ENCODE assay signal across 19 cellular contexts in the genomic region with DNA sequence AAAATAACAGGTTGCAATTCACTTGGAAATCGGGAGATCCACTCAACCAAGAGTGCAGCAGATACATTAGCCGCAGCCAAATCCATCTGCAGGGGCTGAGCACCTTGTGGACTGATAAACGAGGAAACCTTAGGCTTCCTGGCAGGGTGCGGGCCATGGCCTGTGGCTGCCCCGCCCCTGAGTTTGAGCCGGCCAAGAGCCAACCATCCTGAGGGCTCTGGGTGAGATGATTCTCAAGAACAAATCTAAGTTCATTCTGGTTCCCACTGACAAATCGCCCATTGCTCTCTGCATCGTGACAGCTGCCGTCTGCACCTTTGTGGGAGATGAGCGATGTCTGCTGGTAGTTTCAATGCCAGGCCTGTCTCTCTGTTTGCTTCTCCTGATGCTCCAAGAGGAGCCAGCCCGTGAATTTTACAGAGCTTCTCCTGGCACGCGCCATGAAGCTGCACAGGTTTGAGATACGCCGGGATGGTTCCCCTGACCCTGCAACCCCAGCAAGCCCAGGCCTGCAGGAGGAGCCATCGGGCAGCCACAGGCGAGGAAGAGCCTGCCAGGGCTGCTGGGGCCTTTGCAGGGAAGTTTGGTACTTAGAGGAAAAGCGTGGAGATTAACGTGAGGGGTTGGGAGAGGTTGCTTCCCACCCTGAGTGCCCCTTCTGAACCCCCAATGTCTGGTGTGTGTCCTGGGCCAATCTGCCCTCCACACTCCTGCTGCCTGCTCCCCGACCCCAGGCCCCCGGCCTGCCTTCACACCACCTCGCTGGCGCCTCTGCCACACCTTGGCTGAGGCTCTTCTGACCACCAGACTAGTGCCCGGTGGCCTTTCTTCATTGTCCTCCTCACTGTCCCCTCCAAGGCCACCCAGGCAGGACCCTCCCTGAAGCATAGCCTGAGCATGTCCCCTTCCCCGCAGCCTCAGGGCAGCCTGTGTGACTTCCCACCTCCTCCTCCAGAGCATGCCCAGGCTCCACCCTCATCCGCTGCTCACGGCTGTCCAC.
DNase-seq lines count a peak whose midpoint lies in the region; ATAC-seq, FAIRE-seq and TF ChIP-seq lines count a peak whose summit lies in the region.
"Had no signal": no experiment of that assay in that cellular context is flagged by ENCODE, and none has a peak within 500 bp of the region (broad histone marks: within the 10 kb centered on the region; RNA-seq: fewer than 3 reads in every experiment).

No MANE protein-coding gene starts in this region.

- BruUV-seq in K562 (replicated peaks; lab: Mats Ljungman, UMichigan) = no TSS peak

- H3K4me3 ChIP-seq in BLaER1 treated with 17β-estradiol and CSF1 and Interleukin-3, amounts not matched to agents 10 nM and 100 nM = no peak overlapping the region
- H3K4me3 ChIP-seq in Karpas-422 (ENCODE audit: low read length) = no peak overlapping the region
- no peak overlapping the region for H3K4me3 ChIP-seq in K562
- H3K4me3 ChIP-seq in lower lobe of right lung = no peak overlapping the region
- H3K4me3 ChIP-seq in mesenchymal stem cell (ENCODE audit: insufficient read depth in 1 of 2, low read depth in 1 of 2, low read length in 2 of 2) = peak overlapping the region in 1 of 2 experiments; percentile 14
- H3K4me3 ChIP-seq in gastroesophageal sphincter = no peak overlapping the region
- H3K4me3 ChIP-seq: gastrocnemius medialis, prostate gland, SJSA1, testis had no signal

- H2BK15ac ChIP-seq in mesenchymal stem cell (ENCODE audit: low read depth, poor library complexity, severe bottlenecking) = no peak overlapping the region

- H2AFZ ChIP-seq in Karpas-422 (ENCODE audit: low read length) (no peak overlapping the region), K562 (ENCODE audit: low read depth, low read length) (no peak overlapping the region), mesenchymal stem cell (ENCODE audit: low read depth, low read length) (no peak overlapping the region)

- peak in 2 of 3 experiments; percentile 33 to 39; a peak in 4 of 6 replicates for TF ChIP-seq CTCF in K562 (IDR thresholded peaks at IDR 0.05 in 2 of 3, conservative IDR thresholded peaks at IDR 0.05 in 1 of 3; ENCODE audit: insufficient read depth in 2 of 3, low read depth in 1 of 3, low read length in 3 of 3)
- no peak for TF ChIP-seq CTCF in lower lobe of right lung (IDR thresholded peaks at IDR 0.05)
- no peak for TF ChIP-seq CTCF in gastroesophageal sphincter (IDR thresholded peaks at IDR 0.05)

- H3K14ac ChIP-seq in mesenchymal stem cell (ENCODE audit: low read length in 2 of 2) = no peak overlapping the region

- no peak overlapping the region for H2AK5ac ChIP-seq in mesenchymal stem cell (ENCODE audit: low read length, severe bottlenecking)

- H3K9me2 ChIP-seq in Karpas-422 (replicated peaks; ENCODE audit: insufficient read depth, low read length) = no peaks in the 10 kb centered on the region

- ATAC-seq in K562 (peak; percentile 63; the same call in 2 of the 3 replicates), lower lobe of right lung (no peak), HG03469 (IDR thresholded peaks at IDR 0.05; ENCODE audit: unreplicated experiment) (no peak), gastroesophageal sphincter (no peak)
- ATAC-seq: gastrocnemius medialis had no signal

- no peaks in the 10 kb centered on the region for H3K79me1 ChIP-seq in mesenchymal stem cell (replicated peaks; ENCODE audit: low read length, poor library complexity, severe bottlenecking)

- no peaks in the 10 kb centered on the region for H3K79me2 ChIP-seq in Karpas-422 (ENCODE audit: low read length)
- no peaks in the 10 kb centered on the region for H3K79me2 ChIP-seq in K562 (ENCODE audit: control insufficient read depth, insufficient read depth, low read length)

- H2BK5ac ChIP-seq in mesenchymal stem cell (ENCODE audit: low read depth, low read length, poor library complexity, severe bottlenecking) = no peak overlapping the region

- H3K4me2 ChIP-seq in BLaER1 treated with 17β-estradiol and CSF1 and Interleukin-3, amounts not matched to agents 10 nM and 100 nM = peak overlapping the region in 9 of 11 experiments; percentile 22 to 94 (median 72); a peak in 17 of 22 replicates
- H3K4me2 ChIP-seq in Karpas-422 (ENCODE audit: low read depth, low read length, poor library complexity, severe bottlenecking) (no peak overlapping the region), K562 (ENCODE audit: insufficient read depth, low read length) (no peak overlapping the region), mesenchymal stem cell (ENCODE audit: low read length, poor library complexity, severe bottlenecking) (no peak overlapping the region)
- H3K4me2 ChIP-seq: KMS-11 had no signal

- H3K9me1 ChIP-seq in K562 (ENCODE audit: control insufficient read depth, insufficient read depth, low read length) = no peaks in the 10 kb centered on the region

- CTCF ChIA-PET in K562 (lab: Yijun Ruan, JAX; ENCODE audit: low intra/inter-chr PET ratio) = no interaction called here

- no peak overlapping the region for H3K18ac ChIP-seq in mesenchymal stem cell (ENCODE audit: low read depth in 1 of 2, low read length in 2 of 2)

- no peaks in the 10 kb centered on the region for H3K9me3 ChIP-seq in BLaER1 treated with 17β-estradiol and CSF1 and Interleukin-3, amounts not matched to agents 10 nM and 100 nM (replicated peaks in 1 of 11)
- H3K9me3 ChIP-seq in Karpas-422 (ENCODE audit: low read length) (no peaks in the 10 kb centered on the region), K562 (replicated peaks; ENCODE audit: control insufficient read depth, insufficient read depth, low read depth, low read length) (no peaks in the 10 kb centered on the region), lower lobe of right lung (no peaks in the 10 kb centered on the region), mesenchymal stem cell (ENCODE audit: control insufficient read depth, low read length) (no peaks in the 10 kb centered on the region), gastroesophageal sphincter (no peaks in the 10 kb centered on the region)
- H3K9me3 ChIP-seq: gastrocnemius medialis, prostate gland, SJSA1, testis had no signal

- no peak overlapping the region for H4K8ac ChIP-seq in mesenchymal stem cell (ENCODE audit: low read length)

- TF ChIP-seq EP300 in K562 (IDR thresholded peaks at IDR 0.05; ENCODE audit: low read length) = no peak
- TF ChIP-seq EP300 in gastroesophageal sphincter (IDR thresholded peaks at IDR 0.05) = no peak

- H3K9ac ChIP-seq in BLaER1 treated with 17β-estradiol and CSF1 and Interleukin-3, amounts not matched to agents 10 nM and 100 nM = peak overlapping the region in 2 of 11 experiments; percentile 35 to 36; a peak in 1 of 22 replicates
- H3K9ac ChIP-seq in Karpas-422 (ENCODE audit: low read length) (no peak overlapping the region), K562 (ENCODE audit: insufficient read depth in 1 of 2, low read depth in 2 of 2, low read length in 2 of 2) (no peak overlapping the region), mesenchymal stem cell (ENCODE audit: low read length) (no peak overlapping the region)
- H3K9ac ChIP-seq: KMS-11 had no signal

- H4K91ac ChIP-seq in mesenchymal stem cell (ENCODE audit: low read length) = no peak overlapping the region

- H3K36me3 ChIP-seq in BLaER1 treated with 17β-estradiol and CSF1 and Interleukin-3, amounts not matched to agents 10 nM and 100 nM = no peaks in the 10 kb centered on the region
- H3K36me3 ChIP-seq in Karpas-422 (ENCODE audit: insufficient read depth, low read length) (no peaks in the 10 kb centered on the region), K562 (ENCODE audit: control insufficient read depth, insufficient read depth, low read length) (no peaks in the 10 kb centered on the region), lower lobe of right lung (no peaks in the 10 kb centered on the region), mesenchymal stem cell (ENCODE audit: control insufficient read depth in 1 of 2, insufficient read depth in 2 of 2, low read depth in 1 of 2, low read length in 2 of 2) (no peaks in the 10 kb centered on the region), gastroesophageal sphincter (no peaks in the 10 kb centered on the region)
- H3K36me3 ChIP-seq: gastrocnemius medialis, prostate gland, SJSA1 had no signal

- no peak for FAIRE-seq in K562 (lab: Jason Lieb, UNC)
- FAIRE-seq: islet of Langerhans had no signal

- peak in 1 of 2 experiments; percentile 36; a peak in 2 of 4 replicates for TF ChIP-seq RAD21 in K562 (CRISPR knock-in tag; conservative IDR thresholded peaks at IDR 0.05 in 1 of 2, IDR thresholded peaks at IDR 0.05 in 1 of 2)

- H3K4me1 ChIP-seq in BLaER1 treated with 17β-estradiol and CSF1 and Interleukin-3, amounts not matched to agents 10 nM and 100 nM = peaks cover 3 to 99% (median 92%) of the 10 kb centered on the region in 10 experiments; a peak in 19 of 20 replicates
- H3K4me1 ChIP-seq in Karpas-422 (ENCODE audit: low read length) (no peaks in the 10 kb centered on the region), K562 (replicated peaks in 1 of 2; ENCODE audit: control insufficient read depth in 2 of 2, insufficient read depth in 2 of 2, low read length in 2 of 2) (no peaks in the 10 kb centered on the region), lower lobe of right lung (no peaks in the 10 kb centered on the region), mesenchymal stem cell (ENCODE audit: control insufficient read depth, insufficient read depth, low read depth, low read length) (no peaks in the 10 kb centered on the region), gastroesophageal sphincter (no peaks in the 10 kb centered on the region)
- H3K4me1 ChIP-seq: gastrocnemius medialis, prostate gland, SJSA1, testis had no signal

- WGBS in K562 (ENCODE audit: insufficient coverage, low coverage, missing lambda C conversion rate) = 3% methylated on average over 26 of the region's 27 CpGs
- 79% methylated on average over 27 of the region's 27 CpGs for whole genome bisulfite sequencing in mesenchymal stem cell
- 55 to 78% methylated on average over 9 to 12 of the region's 27 CpGs for WGBS in gastroesophageal sphincter (ENCODE audit: low coverage in 1 of 2), 2 donors

- TF ChIP-seq POLR2A in K562 (conservative IDR thresholded peaks at IDR 0.05) (no peak), gastroesophageal sphincter (IDR thresholded peaks at IDR 0.05) (no peak)

- H3K23ac ChIP-seq in mesenchymal stem cell (ENCODE audit: low read length in 2 of 2) = no peak overlapping the region

- peaks cover 0 to 36% (median 0%) of the 10 kb centered on the region in 11 experiments; a peak in 4 of 22 replicates for H4K20me1 ChIP-seq in BLaER1 treated with 17β-estradiol and CSF1 and Interleukin-3, amounts not matched to agents 10 nM and 100 nM
- H4K20me1 ChIP-seq in Karpas-422 (ENCODE audit: insufficient read depth, low read depth, low read length) = 0 out of 2 replicates have a peak, but pooled peaks cover 7% of the 10 kb centered on the region
- H4K20me1 ChIP-seq in K562 (replicated peaks; ENCODE audit: control insufficient read depth, insufficient read depth, low read length) = peaks cover 21% of the 10 kb centered on the region

- no peak overlapping the region for H3K4ac ChIP-seq in mesenchymal stem cell (ENCODE audit: low read depth in 1 of 2, low read length in 2 of 2)

- in situ Hi-C loops in K562 (cut with MboI) = no loop called here

- intact Hi-C loops in K562 (cut with micrococcal nuclease) (no loop called here), lower lobe of right lung (cut with DNase I) (no loop called here)

- peaks cover 0 to 14% (median 9%) of the 10 kb centered on the region in 11 experiments; a peak in 8 of 22 replicates for H3K27me3 ChIP-seq in BLaER1 treated with 17β-estradiol and CSF1 and Interleukin-3, amounts not matched to agents 10 nM and 100 nM
- no peaks in the 10 kb centered on the region for H3K27me3 ChIP-seq in Karpas-422 (ENCODE audit: low read length)
- peaks cover 13 to 82% of the 10 kb centered on the region in 2 experiments; a peak in 4 of 5 replicates for H3K27me3 ChIP-seq in K562 (ENCODE audit: control insufficient read depth in 2 of 2, insufficient read depth in 2 of 2, low read length in 2 of 2)
- H3K27me3 ChIP-seq in lower lobe of right lung (ENCODE audit: low read depth) = peaks cover 24% of the 10 kb centered on the region
- peaks cover 0 to 23% of the 10 kb centered on the region in 2 experiments for H3K27me3 ChIP-seq in mesenchymal stem cell (ENCODE audit: control insufficient read depth in 1 of 2, insufficient read depth in 1 of 2, low read length in 2 of 2)
- H3K27me3 ChIP-seq in gastroesophageal sphincter = peaks cover 58% of the 10 kb centered on the region
- H3K27me3 ChIP-seq: SJSA1, testis had no signal

- POLR2A ChIA-PET in K562 (lab: Yijun Ruan, JAX) = no interaction called here

- no peak overlapping the region for H2BK12ac ChIP-seq in mesenchymal stem cell (ENCODE audit: low read length in 2 of 2)

- peak; percentile 53 for DNase-seq in Karpas-422
- DNase-seq in K562 (ENCODE audit: extremely low read depth in 1 of 4, low spot score in 3 of 4) = peak in 1 of 4 experiments; percentile 7
- DNase-seq in lower lobe of right lung = peak; percentile 40
- DNase-seq in mesenchymal stem cell = no peak
- DNase-seq in occipital lobe (lab: John Stamatoyannopoulos, UW) = no peak
- DNase-seq: activated naive CD4-positive, alpha-beta T cell treated with anti-CD3 and anti-CD28 coated beads, Interleukin-2, amount 50 U/mL, for 16 hours; AML-193; DMS53; gastrocnemius medialis; HCEC 1CT; NCI-H2029; testis had no signal

- no peak overlapping the region for H2BK120ac ChIP-seq in mesenchymal stem cell (ENCODE audit: low read depth, low read length)

- no peak overlapping the region for H3K27ac ChIP-seq in BLaER1 treated with 17β-estradiol and CSF1 and Interleukin-3, amounts not matched to agents 10 nM and 100 nM
- H3K27ac ChIP-seq in Karpas-422 (ENCODE audit: low read length) (no peak overlapping the region), K562 (ENCODE audit: extremely low read depth, low read depth, low read length) (no peak overlapping the region), lower lobe of right lung (no peak overlapping the region), mesenchymal stem cell (ENCODE audit: low read length, poor library complexity, severe bottlenecking) (no peak overlapping the region), gastroesophageal sphincter (no peak overlapping the region)
- H3K27ac ChIP-seq: gastrocnemius medialis, KMS-11, prostate gland, SJSA1, testis had no signal

Comparison
In these comparisons a context has a peak if more than half of its experiments do, and no peak if none do; other contexts are left out.
1. H3K4me2 ChIP-seq: peak in BLaER1 treated with 17β-estradiol and CSF1 and Interleukin-3, amounts not matched to agents 10 nM and 100 nM (9 of 11); none in Karpas-422 (single experiment), K562 (single experiment) and mesenchymal stem cell (single experiment).
2. DNase-seq: peak in Karpas-422 (single experiment) and lower lobe of right lung (single experiment); none in mesenchymal stem cell (single experiment) and occipital lobe (single experiment).
3. CTCF ChIP-seq: peak in K562 (2 of 3); none in lower lobe of right lung (single experiment) and gastroesophageal sphincter (0 of 4).